In genomic region chr5:36701085-36701691, GRCh38 we compare ENCODE assay signal across 12 cellular contexts.
DNase-seq lines count a peak whose midpoint lies in the region; ATAC-seq and TF ChIP-seq lines count a peak whose summit lies in the region.
"Had no signal": no experiment of that assay in that cellular context is flagged by ENCODE, and none has a peak within 500 bp of the region (broad histone marks: within the 10 kb centered on the region; RNA-seq: fewer than 3 reads in every experiment).

No MANE protein-coding gene starts in this region.

- no peak for TF ChIP-seq CTCF in fibroblast of the aortic adventitia (IDR thresholded peaks at IDR 0.05; ENCODE audit: insufficient read depth, low read length)
- no peak for TF ChIP-seq CTCF in osteoblast (IDR thresholded peaks at IDR 0.05; ENCODE audit: extremely low read depth, low read depth, low read length)

- H3K4me2 ChIP-seq in osteoblast (ENCODE audit: insufficient read depth, low read length), result no peak overlapping the region

- peaks cover 22% of the 10 kb centered on the region for H3K27me3 ChIP-seq in osteoblast (ENCODE audit: insufficient read depth, low read length)

- no peaks in the 10 kb centered on the region for H4K20me1 ChIP-seq in osteoblast (ENCODE audit: insufficient read depth, low read length)

- H3K4me1 ChIP-seq in osteoblast (ENCODE audit: insufficient read depth, low read length), result no peaks in the 10 kb centered on the region

- no peaks in the 10 kb centered on the region for H3K36me3 ChIP-seq in osteoblast (ENCODE audit: insufficient read depth, low read length)

- no peak overlapping the region for H2AFZ ChIP-seq in osteoblast (ENCODE audit: low read length)

- DNase-seq in fibroblast of the aortic adventitia (ENCODE audit: low read depth) (peak; percentile 27), osteoblast (ENCODE audit: insufficient read length, low spot score, missing footprints) (no peak), A172 (ENCODE audit: low spot score) (no peak), NCI-H526 (lab: John Stamatoyannopoulos, UW) (no peak), NCI-H748 treated with DMSO at 0.1 percent for 48 hours (lab: John Stamatoyannopoulos, UW) (no peak)
- DNase-seq: CD4-positive, CD25-positive, alpha-beta regulatory T cell; foreskin fibroblast; NCI-H345 had no signal

- H3K27ac ChIP-seq in osteoblast (ENCODE audit: low read depth, low read length), result no peak overlapping the region

- H3K9me3 ChIP-seq in osteoblast (ENCODE audit: low read depth, low read length), result no peaks in the 10 kb centered on the region

- H3K4me3 ChIP-seq in fibroblast of the aortic adventitia (ENCODE audit: low read depth, low read length), result no peak overlapping the region
- H3K4me3 ChIP-seq in osteoblast (ENCODE audit: insufficient read depth, low read length), result no peak overlapping the region

- peak; percentile 88 for ATAC-seq in GM18499 (IDR thresholded peaks at IDR 0.05; ENCODE audit: insufficient read depth, unreplicated experiment)
- ATAC-seq in GM21526 (IDR thresholded peaks at IDR 0.05; ENCODE audit: low FRiP score, unreplicated experiment), result peak; percentile 98
- peak; percentile 82 for ATAC-seq in HG03196 (IDR thresholded peaks at IDR 0.05; ENCODE audit: unreplicated experiment)
- ATAC-seq: HCT116 had no signal

- no peaks in the 10 kb centered on the region for H3K79me2 ChIP-seq in osteoblast (ENCODE audit: insufficient read depth, low read length)
